8 cellular contexts compared by ENCODE assay signal in the genomic region with DNA sequence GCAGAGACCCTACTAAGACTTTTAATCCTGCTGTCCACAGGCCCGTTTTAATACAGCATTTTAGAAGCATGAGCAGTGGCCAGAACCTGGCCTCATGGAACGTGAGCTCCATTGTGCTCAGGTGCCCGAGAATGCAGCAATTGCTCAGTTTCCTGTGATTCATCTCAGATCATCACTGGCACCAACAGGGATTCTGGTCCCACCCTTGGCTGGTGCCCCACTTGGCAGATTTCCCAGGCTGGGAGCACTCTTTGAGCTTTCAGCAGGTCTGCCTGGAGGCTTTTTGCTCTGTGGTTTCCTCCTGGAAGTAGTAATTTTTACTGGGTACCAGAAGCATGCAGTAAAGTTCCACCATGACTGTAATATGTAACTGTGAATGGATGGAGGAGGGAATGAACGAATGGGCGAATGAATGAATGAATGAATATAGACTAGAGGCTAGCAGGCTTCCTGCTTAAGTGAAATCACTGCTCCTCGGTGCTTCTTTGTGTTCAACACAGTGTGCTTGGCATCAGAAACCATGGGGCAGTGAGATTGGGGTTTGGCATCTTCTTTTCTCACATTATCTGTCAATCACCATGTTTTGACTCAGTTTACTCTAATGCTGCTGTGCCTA.
DNase-seq lines count a peak whose midpoint lies in the region; ATAC-seq lines count a peak whose summit lies in the region.

No MANE protein-coding gene starts in this region.

- H3K27ac ChIP-seq in SK-N-MC = no peak overlapping the region

- H3K4me1 ChIP-seq in skeletal muscle satellite cell (ENCODE audit: control insufficient read depth, insufficient read depth, low read length) = peaks cover 47% of the 10 kb centered on the region

- H3K27me3 Mint-ChIP-seq in activated naive CD8-positive, alpha-beta T cell treated with anti-CD3 and anti-CD28 coated beads, Interleukin-2, amount 50 U/mL, for 24 hours = no peaks in the 10 kb centered on the region
- no peaks in the 10 kb centered on the region for H3K27me3 Mint-ChIP-seq in activated naive CD8-positive, alpha-beta T cell treated with anti-CD3 and anti-CD28 coated beads for 36 hours

- H3K9ac ChIP-seq in SK-N-MC (ENCODE audit: insufficient read length) (no peak overlapping the region), skeletal muscle satellite cell (ENCODE audit: low read depth, low read length) (no peak overlapping the region)

- no peaks in the 10 kb centered on the region for H3K27me3 ChIP-seq in skeletal muscle satellite cell (ENCODE audit: control insufficient read depth, insufficient read depth, low read length)

- no peaks in the 10 kb centered on the region for H3K9me3 Mint-ChIP-seq in activated naive CD8-positive, alpha-beta T cell treated with anti-CD3 and anti-CD28 coated beads, Interleukin-2, amount 50 U/mL, for 24 hours
- H3K9me3 Mint-ChIP-seq in activated naive CD8-positive, alpha-beta T cell treated with anti-CD3 and anti-CD28 coated beads for 36 hours = no peaks in the 10 kb centered on the region

- no peak overlapping the region for H3K4me3 Mint-ChIP-seq in activated naive CD8-positive, alpha-beta T cell treated with anti-CD3 and anti-CD28 coated beads, Interleukin-2, amount 50 U/mL, for 24 hours
- H3K4me3 Mint-ChIP-seq in activated naive CD8-positive, alpha-beta T cell treated with anti-CD3 and anti-CD28 coated beads for 36 hours = no peak overlapping the region

- peak; percentile 7 for DNase-seq in activated naive CD8-positive, alpha-beta T cell treated with anti-CD3 and anti-CD28 coated beads, Interleukin-2, amount 50 U/mL, for 24 hours
- DNase-seq in activated naive CD8-positive, alpha-beta T cell treated with anti-CD3 and anti-CD28 coated beads for 36 hours = no peak
- DNase-seq in SK-N-MC (ENCODE audit: low read depth, low spot score) (peak; percentile 91), foreskin melanocyte (peak; percentile 33), SKM-1 (lab: John Stamatoyannopoulos, UW; ENCODE audit: unreplicated experiment) (no peak), HuH-7.5 (ENCODE audit: low spot score) (no peak)
- DNase-seq in stimulated activated CD4-positive, alpha-beta T cell treated with anti-CD3 and anti-CD28 coated beads, Interleukin-2, amount 100 ng/mL, for 48 hours = no peak

- H3K36me3 ChIP-seq in SK-N-MC (ENCODE audit: insufficient read depth, low read length) = no peaks in the 10 kb centered on the region
- no peaks in the 10 kb centered on the region for H3K36me3 ChIP-seq in skeletal muscle satellite cell (ENCODE audit: insufficient read depth, low read length)

- H3K4me3 ChIP-seq in SK-N-MC (no peak overlapping the region), skeletal muscle satellite cell (ENCODE audit: low read length) (no peak overlapping the region)

- H3K36me3 Mint-ChIP-seq in activated naive CD8-positive, alpha-beta T cell treated with anti-CD3 and anti-CD28 coated beads, Interleukin-2, amount 50 U/mL, for 24 hours (ENCODE audit: low read depth) = no peaks in the 10 kb centered on the region
- H3K36me3 Mint-ChIP-seq in activated naive CD8-positive, alpha-beta T cell treated with anti-CD3 and anti-CD28 coated beads for 36 hours = no peaks in the 10 kb centered on the region

- no peaks in the 10 kb centered on the region for H3K9me3 ChIP-seq in SK-N-MC (ENCODE audit: low read depth, low read length)
- no peaks in the 10 kb centered on the region for H3K9me3 ChIP-seq in skeletal muscle satellite cell (replicated peaks; ENCODE audit: low read length)

- no peak overlapping the region for H3K27ac Mint-ChIP-seq in activated naive CD8-positive, alpha-beta T cell treated with anti-CD3 and anti-CD28 coated beads, Interleukin-2, amount 50 U/mL, for 24 hours
- no peak overlapping the region for H3K27ac Mint-ChIP-seq in activated naive CD8-positive, alpha-beta T cell treated with anti-CD3 and anti-CD28 coated beads for 36 hours

- peak overlapping the region; percentile 24 for H3K4me2 ChIP-seq in skeletal muscle satellite cell (ENCODE audit: low read length)

- H3K4me1 Mint-ChIP-seq in activated naive CD8-positive, alpha-beta T cell treated with anti-CD3 and anti-CD28 coated beads, Interleukin-2, amount 50 U/mL, for 24 hours = peaks cover 20% of the 10 kb centered on the region
- peaks cover 12% of the 10 kb centered on the region for H3K4me1 Mint-ChIP-seq in activated naive CD8-positive, alpha-beta T cell treated with anti-CD3 and anti-CD28 coated beads for 36 hours

- ATAC-seq in activated naive CD8-positive, alpha-beta T cell treated with anti-CD3 and anti-CD28 coated beads, Interleukin-2, amount 50 U/mL, for 24 hours = no peak

Comparison
In these comparisons a context has a peak if more than half of its experiments do, and no peak if none do; other contexts are left out.
1. DNase-seq: peak in activated naive CD8-positive, alpha-beta T cell treated with anti-CD3 and anti-CD28 coated beads, Interleukin-2, amount 50 U/mL, for 24 hours (single experiment), SK-N-MC (single experiment) and foreskin melanocyte (single experiment); none in activated naive CD8-positive, alpha-beta T cell treated with anti-CD3 and anti-CD28 coated beads for 36 hours (single experiment), SKM-1 (single experiment), stimulated activated CD4-positive, alpha-beta T cell treated with anti-CD3 and anti-CD28 coated beads, Interleukin-2, amount 100 ng/mL, for 48 hours (0 of 2) and HuH-7.5 (single experiment).